13 cellular contexts compared by ENCODE assay signal in the genomic region with DNA sequence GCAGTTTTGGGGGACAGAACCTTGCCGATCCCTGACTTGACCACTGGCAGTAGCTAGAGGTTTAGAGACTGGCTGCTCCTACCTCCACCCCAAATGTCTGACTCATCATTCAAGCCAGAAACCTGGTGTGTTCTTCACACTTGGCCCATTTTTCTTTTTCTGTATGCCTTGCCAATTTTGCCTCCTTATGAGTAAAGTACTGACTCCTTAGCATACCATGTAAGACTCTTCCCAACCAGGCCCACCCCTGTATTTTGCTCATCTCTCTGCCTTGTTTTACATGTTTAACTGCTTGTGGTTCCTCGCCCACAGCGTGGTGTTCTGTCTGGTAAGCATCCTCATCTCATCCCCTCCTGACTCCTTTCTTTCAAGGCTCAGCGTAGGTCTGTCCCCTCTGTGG. TPM values are rescaled to one million over a fixed set of nuclear protein-coding genes. Genes with fewer than 3 reads are reported as not detected.
A peak's percentile ranks its signal among the peaks of the same experiment; 100 is the strongest.
DNase-seq lines count a peak whose midpoint lies in the region; ATAC-seq and TF ChIP-seq lines count a peak whose summit lies in the region.
"Had no signal": no experiment of that assay in that cellular context is flagged by ENCODE, and none has a peak within 500 bp of the region (broad histone marks: within the 10 kb centered on the region; RNA-seq: fewer than 3 reads in every experiment).

No MANE protein-coding gene starts in this region.

- no peaks in the 10 kb centered on the region for H4K20me1 ChIP-seq in PC-3 (ENCODE audit: low read length)

- peaks cover 51% of the 10 kb centered on the region for H3K36me3 ChIP-seq in PC-3 (ENCODE audit: low read depth, low read length)
- peaks cover 25 to 100% of the 10 kb centered on the region in 2 donors for H3K36me3 ChIP-seq in psoas muscle (ENCODE audit: insufficient read depth in 1 of 2, low read depth in 1 of 2)

- BruUV-seq in PC-3 (replicated peaks; lab: Mats Ljungman, UMichigan): no TSS peak

- 92 to 96% (median 95%) methylated on average over 4 of the region's 4 CpGs for WGBS in psoas muscle, 3 donors

- no peaks in the 10 kb centered on the region for H3F3A ChIP-seq in PC-3 (ENCODE audit: low read length, unreplicated experiment)

- no peaks in the 10 kb centered on the region for H3K27me3 ChIP-seq in PC-3 (ENCODE audit: low read length)
- no peaks in the 10 kb centered on the region for H3K27me3 ChIP-seq in psoas muscle (ENCODE audit: insufficient read depth in 3 of 3, low read length in 2 of 3)
- H3K27me3 ChIP-seq: brain microvascular endothelial cell, esophagus muscularis mucosa, right atrium auricular region, testis had no signal

- H3K9ac ChIP-seq in PC-3 (ENCODE audit: low read length): no peak overlapping the region

- no peak overlapping the region for H2AFZ ChIP-seq in PC-3 (ENCODE audit: low read length)

- H3K79me2 ChIP-seq in PC-3 (ENCODE audit: low read length): no peaks in the 10 kb centered on the region

- no peaks in the 10 kb centered on the region for H3K9me2 ChIP-seq in PC-3 (replicated peaks; ENCODE audit: low read length)

- H3K4me1 ChIP-seq in PC-3 (ENCODE audit: insufficient read depth, low read length) (peaks cover 7% of the 10 kb centered on the region), psoas muscle (no peaks in the 10 kb centered on the region)
- H3K4me1 ChIP-seq: esophagus muscularis mucosa, right atrium auricular region, testis had no signal

- POLR2A ChIA-PET in PC-3 (lab: Charles Lee; ENCODE audit: unreplicated experiment): no interaction called here

- CTCF ChIA-PET in PC-3 (lab: Charles Lee): interaction anchor here (1.1 kb wide), 1 partner anchor 58 kb away, joined by 3 read pairs; the partner anchor contains the start of gene C1QBP

- DNase-seq in GM03348 (ENCODE audit: low spot score): peak; percentile 22
- DNase-seq in PC-3: peak; percentile 46
- DNase-seq in choroid plexus epithelial cell (ENCODE audit: low read depth): peak; percentile 62
- no peak for DNase-seq in psoas muscle
- no peak for DNase-seq in mesenteric fat pad (ENCODE audit: low spot score)
- no peak for DNase-seq in kidney glomerular epithelial cell (lab: John Stamatoyannopoulos, UW)
- no peak for DNase-seq in kidney tubule cell (ENCODE audit: low spot score)
- DNase-seq: brain microvascular endothelial cell, DMS153, Karpas-422, testis had no signal

- H3K9me3 ChIP-seq in PC-3 (ENCODE audit: low read length): no peaks in the 10 kb centered on the region
- no peaks in the 10 kb centered on the region for H3K9me3 ChIP-seq in psoas muscle
- H3K9me3 ChIP-seq: esophagus muscularis mucosa, right atrium auricular region, testis had no signal

- no peak overlapping the region for H3K27ac ChIP-seq in PC-3 (ENCODE audit: low read length)
- no peak overlapping the region for H3K27ac ChIP-seq in psoas muscle
- H3K27ac ChIP-seq: brain microvascular endothelial cell, esophagus muscularis mucosa, right atrium auricular region, testis had no signal

- H3K4me2 ChIP-seq in PC-3 (ENCODE audit: low read length): no peak overlapping the region

- H3K4me3 ChIP-seq in PC-3 (ENCODE audit: low read length) (no peak overlapping the region), choroid plexus epithelial cell (ENCODE audit: low read depth, low read length) (no peak overlapping the region), psoas muscle (no peak overlapping the region)
- H3K4me3 ChIP-seq: esophagus muscularis mucosa, right atrium auricular region, testis had no signal

- intact Hi-C loops in PC-3 (cut with micrococcal nuclease) (no loop called here), psoas muscle (cut with DNase I) (no loop called here)

- ATAC-seq in PC-3 (peak; percentile 77), psoas muscle (peak; percentile 10 to 27 (median 26))

- TF ChIP-seq CTCF in PC-3 (conservative IDR thresholded peaks at IDR 0.05; ENCODE audit: low read depth, low read length): no peak
- no peak for TF ChIP-seq CTCF in choroid plexus epithelial cell (conservative IDR thresholded peaks at IDR 0.05; ENCODE audit: low read depth, low read length)
- TF ChIP-seq CTCF in psoas muscle (IDR thresholded peaks at IDR 0.05): no peak

RNA-seq across cellular contexts. Expression of gene NUP88, which starts 37.9 kb away (rescaled TPM):
- total RNA-seq in PC-3 (2014; rRNA removed): 83.6 and 103 TPM in 2 replicates
- 10 to 100 TPM; 54.4 to 90.9 (median 84.1) TPM for total RNA-seq in psoas muscle
- polyA plus RNA-seq in psoas muscle: 100 to 1,000 TPM in 1 of 3 donors, 10 to 100 TPM in 2; 69.6 to 106 (median 75.5) TPM
- total RNA-seq in mesenteric fat pad: 59.5 TPM

RNA-seq across cellular contexts. Expression of gene RPAIN, which starts 38.4 kb away (rescaled TPM):
- total RNA-seq in PC-3 (2014; rRNA removed) (46.1 and 47.9 TPM in 2 replicates), psoas muscle (10 to 100 TPM; 24.7 to 36.3 (median 27.5) TPM), mesenteric fat pad (32.1 TPM)
- polyA plus RNA-seq in psoas muscle: 10 to 100 TPM; 25.2 to 65.2 (median 48.1) TPM

RNA-seq across cellular contexts. Expression of gene C1QBP, which starts 57.4 kb away (rescaled TPM):
- total RNA-seq in PC-3 (2014; rRNA removed): 303 and 308 TPM in 2 replicates
- total RNA-seq in psoas muscle: 100 to 1,000 TPM; 107 to 184 (median 128) TPM
- 100 to 1,000 TPM; 166 to 472 (median 209) TPM for polyA plus RNA-seq in psoas muscle
- 110 TPM for total RNA-seq in mesenteric fat pad

Comparison
In these comparisons a context has a peak if more than half of its experiments do, and no peak if none do; other contexts are left out.
1. DNase-seq: peak in GM03348 (single experiment), PC-3 (single experiment) and choroid plexus epithelial cell (single experiment); none in psoas muscle (0 of 2), mesenteric fat pad (single experiment), kidney glomerular epithelial cell (single experiment) and kidney tubule cell (single experiment).